Comparison of ENCODE assay signal across 19 cellular contexts in genomic region chr2:100844514-100844913, GRCh38. TPM values are rescaled to one million over a fixed set of nuclear protein-coding genes. Genes with fewer than 3 reads are reported as not detected.
A peak's percentile ranks its signal among the peaks of the same experiment; 100 is the strongest.
DNase-seq lines count a peak whose midpoint lies in the region; ATAC-seq, FAIRE-seq and TF ChIP-seq lines count a peak whose summit lies in the region.
"Had no signal": no experiment of that assay in that cellular context is flagged by ENCODE, and none has a peak within 500 bp of the region (broad histone marks: within the 10 kb centered on the region; RNA-seq: fewer than 3 reads in every experiment).

No MANE protein-coding gene starts in this region.

- H3K4me2 ChIP-seq in IMR-90 (ENCODE audit: low read depth, low read length) (no peak overlapping the region), HepG2 (ENCODE audit: low read depth, low read length) (no peak overlapping the region)
- H3K4me2 ChIP-seq: BLaER1 had no signal

- H3K56ac ChIP-seq in IMR-90 (ENCODE audit: extremely low read depth, insufficient read depth, low read length), result no peak overlapping the region

- ATAC-seq in activated CD4-positive, alpha-beta T cell treated with anti-CD3 and anti-CD28 coated beads for 36 hours, result peak; percentile 72
- ATAC-seq in IMR-90 (ENCODE audit: low read depth) (peak; percentile 51; the same call in 1 of the 2 replicates), HG03439 (IDR thresholded peaks at IDR 0.05; ENCODE audit: unreplicated experiment) (no peak), HepG2 (no peak)
- peak; percentile 60 for ATAC-seq in activated T-helper 17 cell treated with anti-CD3 and anti-CD28 coated beads, Interleukin-2, amount 50 U/mL, for 72 hours (replicated peaks)
- ATAC-seq in stimulated activated effector memory CD8-positive, alpha-beta T cell treated with anti-CD3 and anti-CD28 coated beads, Interleukin-12 subunit alpha, Interleukin-12 subunit beta, amount 100 ng/mL, for 72 hours, result peak; percentile 48
- ATAC-seq: GM12878, K562 had no signal

- H3K27ac ChIP-seq in IMR-90 (ENCODE audit: insufficient read depth, low read length), result no peak overlapping the region
- no peak overlapping the region for H3K27ac ChIP-seq in HepG2 (ENCODE audit: extremely low read length, insufficient read depth, low read length)
- H3K27ac ChIP-seq: 22Rv1, BLaER1 had no signal

- TF ChIP-seq EP300 in HepG2 (IDR thresholded peaks at IDR 0.05; ENCODE audit: low read depth in 2 of 2, low read length in 2 of 2), result no peak
- no peak for TF ChIP-seq EP300 in HepG2 (CRISPR knock-in tag; IDR thresholded peaks at IDR 0.05; ENCODE audit: borderline replicate concordance)

- H2BK20ac ChIP-seq in IMR-90 (ENCODE audit: low read depth, low read length), result no peak overlapping the region

- H3K27me3 ChIP-seq in IMR-90 (ENCODE audit: control insufficient read depth, insufficient read depth, low read length) (no peaks in the 10 kb centered on the region), HepG2 (ENCODE audit: control insufficient read depth in 1 of 2, insufficient read depth in 2 of 2, low read length in 2 of 2) (no peaks in the 10 kb centered on the region)
- H3K27me3 ChIP-seq: BLaER1 had no signal

- intact Hi-C loops in activated CD4-positive, alpha-beta T cell treated with anti-CD3 and anti-CD28 coated beads for 36 hours (cut with DNase I, micrococcal nuclease), result no loop called here
- intact Hi-C loops in IMR-90 (cut with micrococcal nuclease) (no loop called here), HepG2 (cut with micrococcal nuclease; ENCODE audit: unreplicated experiment) (no loop called here)

- WGBS in IMR-90 (ENCODE audit: extremely low coverage in 2 of 2, insufficient read length in 1 of 2), 2 experiments, result no CpG with 5 or more reads among the region's 7 CpGs
- 82% methylated on average over 7 of the region's 7 CpGs for WGBS in HepG2 (ENCODE audit: low lambda C conversion rate)

- H2BK15ac ChIP-seq in IMR-90 (ENCODE audit: low read depth, low read length), result no peak overlapping the region

- no peak for FAIRE-seq in HepG2 (lab: Jason Lieb, UNC)
- FAIRE-seq: GM12878, HTR-8/SVneo, K562 had no signal

- H3K36me3 ChIP-seq in IMR-90 (ENCODE audit: control insufficient read depth, insufficient read depth, low read length) (no peaks in the 10 kb centered on the region), HepG2 (replicated peaks in 1 of 2; ENCODE audit: control insufficient read depth in 1 of 2, insufficient read depth in 2 of 2, low read length in 2 of 2) (peaks cover 4 to 33% of the 10 kb centered on the region in 2 experiments; a peak in 3 of 5 replicates)
- H3K36me3 ChIP-seq: BLaER1 had no signal

- H3K9me3 ChIP-seq in IMR-90 (ENCODE audit: control insufficient read depth, insufficient read depth, low read length) (no peaks in the 10 kb centered on the region), HepG2 (ENCODE audit: low read length) (peaks cover 10% of the 10 kb centered on the region; the same call in 1 of the 2 replicates)
- H3K9me3 ChIP-seq: BLaER1 had no signal

- peaks cover 41 to 48% of the 10 kb centered on the region in 2 experiments for H3K79me1 ChIP-seq in IMR-90 (ENCODE audit: low read depth in 1 of 2, low read length in 2 of 2)

- dilution Hi-C loops in IMR-90 (cut with HindIII; ENCODE audit: low sequenced_read_pairs, unreplicated experiment), result no loop called here

- no peak overlapping the region for H3K27ac Mint-ChIP-seq in activated CD4-positive, alpha-beta T cell treated with anti-CD3 and anti-CD28 coated beads for 36 hours
- no peak overlapping the region for H3K27ac Mint-ChIP-seq in activated T-helper 17 cell treated with anti-CD3 and anti-CD28 coated beads, Interleukin-2, amount 50 U/mL, for 72 hours
- no peak overlapping the region for H3K27ac Mint-ChIP-seq in stimulated activated effector memory CD8-positive, alpha-beta T cell treated with anti-CD3 and anti-CD28 coated beads, Interleukin-12 subunit alpha, Interleukin-12 subunit beta, amount 100 ng/mL, for 72 hours
- H3K27ac Mint-ChIP-seq: CD8-positive, alpha-beta memory T cell had no signal

- peaks cover 8% of the 10 kb centered on the region for H3K4me1 Mint-ChIP-seq in activated CD4-positive, alpha-beta T cell treated with anti-CD3 and anti-CD28 coated beads for 36 hours
- H3K4me1 Mint-ChIP-seq in activated T-helper 17 cell treated with anti-CD3 and anti-CD28 coated beads, Interleukin-2, amount 50 U/mL, for 72 hours, result peaks cover 6% of the 10 kb centered on the region
- H3K4me1 Mint-ChIP-seq in stimulated activated effector memory CD8-positive, alpha-beta T cell treated with anti-CD3 and anti-CD28 coated beads, Interleukin-12 subunit alpha, Interleukin-12 subunit beta, amount 100 ng/mL, for 72 hours, result no peaks in the 10 kb centered on the region
- H3K4me1 Mint-ChIP-seq: CD8-positive, alpha-beta memory T cell had no signal

- H3K79me2 ChIP-seq in HepG2 (ENCODE audit: insufficient read depth, low read length), result peaks cover 87% of the 10 kb centered on the region

- peaks cover 6% of the 10 kb centered on the region for H3K36me3 Mint-ChIP-seq in activated CD4-positive, alpha-beta T cell treated with anti-CD3 and anti-CD28 coated beads for 36 hours (ENCODE audit: low read depth)
- no peaks in the 10 kb centered on the region for H3K36me3 Mint-ChIP-seq in activated T-helper 17 cell treated with anti-CD3 and anti-CD28 coated beads, Interleukin-2, amount 50 U/mL, for 72 hours (ENCODE audit: low read depth)
- H3K36me3 Mint-ChIP-seq in stimulated activated effector memory CD8-positive, alpha-beta T cell treated with anti-CD3 and anti-CD28 coated beads, Interleukin-12 subunit alpha, Interleukin-12 subunit beta, amount 100 ng/mL, for 72 hours, result no peaks in the 10 kb centered on the region

- TF ChIP-seq CTCF in IMR-90 (conservative IDR thresholded peaks at IDR 0.05; ENCODE audit: low read depth, low read length) (no peak), HepG2 (CRISPR knock-in tag; IDR thresholded peaks at IDR 0.05) (no peak)

- H3K18ac ChIP-seq in IMR-90 (ENCODE audit: low read depth, low read length), result no peak overlapping the region

- no peak overlapping the region for H2AK9ac ChIP-seq in IMR-90 (replicated peaks; ENCODE audit: low read depth, low read length, poor library complexity)

- H3K9ac ChIP-seq in IMR-90 (ENCODE audit: low read depth, low read length) (no peak overlapping the region), HepG2 (ENCODE audit: insufficient read depth, low read depth, low read length) (no peak overlapping the region)
- H3K9ac ChIP-seq: BLaER1 had no signal

- H4K20me1 ChIP-seq in IMR-90 (ENCODE audit: insufficient read depth, low read length) (peaks cover 10% of the 10 kb centered on the region; the same call in 1 of the 2 replicates), HepG2 (ENCODE audit: insufficient read depth, low read length) (peaks cover 37% of the 10 kb centered on the region; the same call in 1 of the 2 replicates)
- H4K20me1 ChIP-seq: BLaER1 had no signal

- peaks cover 3% of the 10 kb centered on the region; the same call in 1 of the 2 replicates for H3K4me1 ChIP-seq in IMR-90 (ENCODE audit: control insufficient read depth, insufficient read depth, low read length)
- H3K4me1 ChIP-seq in HepG2 (ENCODE audit: insufficient read depth, low read length), result peaks cover 25% of the 10 kb centered on the region
- H3K4me1 ChIP-seq: BLaER1 had no signal

- peaks cover 3% of the 10 kb centered on the region; the same call in 1 of the 2 replicates for H3K9me1 ChIP-seq in IMR-90 (ENCODE audit: insufficient read depth, low read length)

- H4K91ac ChIP-seq in IMR-90 (ENCODE audit: insufficient read depth, low read depth, low read length), result no peak overlapping the region

- no peak for DNase-seq in activated CD4-positive, alpha-beta T cell treated with anti-CD3 and anti-CD28 coated beads for 36 hours
- no peak for DNase-seq in activated CD4-positive, alpha-beta T cell treated with anti-CD3 and anti-CD28 coated beads for 48 hours
- DNase-seq in IMR-90 (peak; percentile 37), HepG2 (ENCODE audit: low spot score) (no peak), NK-92 (lab: John Stamatoyannopoulos, UW; ENCODE audit: unreplicated experiment) (no peak)
- DNase-seq in stimulated activated effector memory CD8-positive, alpha-beta T cell treated with anti-CD3 and anti-CD28 coated beads, Interleukin-12 subunit alpha, Interleukin-12 subunit beta, amount 100 ng/mL, for 72 hours (ENCODE audit: low spot score in 2 of 2), result no peak
- DNase-seq: AML-193; CD8-positive, alpha-beta memory T cell; DMS 273 treated with DMSO at 0.1 percent for 48 hours; GOT3; H9 had no signal

- H3K4me3 ChIP-seq in IMR-90 (ENCODE audit: insufficient read depth, low read depth, low read length) (no peak overlapping the region), HepG2 (replicated peaks in 1 of 3; ENCODE audit: insufficient read depth in 1 of 3, low read depth in 2 of 3, low read length in 3 of 3) (no peak overlapping the region)
- H3K4me3 ChIP-seq: BLaER1, GM12878, K562 had no signal

- no peak overlapping the region for H2BK5ac ChIP-seq in IMR-90 (ENCODE audit: low read depth, low read length, poor library complexity, severe bottlenecking)

- H3K14ac ChIP-seq in IMR-90 (replicated peaks; ENCODE audit: low read depth, low read length), result no peak overlapping the region

- no peak overlapping the region for H4K8ac ChIP-seq in IMR-90 (ENCODE audit: low read depth in 2 of 2, low read length in 2 of 2)

- no peak overlapping the region for H2AK5ac ChIP-seq in IMR-90 (ENCODE audit: low read depth, low read length)

- H3K9me3 Mint-ChIP-seq in activated CD4-positive, alpha-beta T cell treated with anti-CD3 and anti-CD28 coated beads for 36 hours (ENCODE audit: low read depth), result peaks cover 3% of the 10 kb centered on the region
- peaks cover 5% of the 10 kb centered on the region for H3K9me3 Mint-ChIP-seq in activated T-helper 17 cell treated with anti-CD3 and anti-CD28 coated beads, Interleukin-2, amount 50 U/mL, for 72 hours
- peaks cover 3% of the 10 kb centered on the region for H3K9me3 Mint-ChIP-seq in stimulated activated effector memory CD8-positive, alpha-beta T cell treated with anti-CD3 and anti-CD28 coated beads, Interleukin-12 subunit alpha, Interleukin-12 subunit beta, amount 100 ng/mL, for 72 hours
- H3K9me3 Mint-ChIP-seq: CD8-positive, alpha-beta memory T cell; H9 had no signal

- H3K23ac ChIP-seq in IMR-90 (ENCODE audit: low read depth, low read length), result no peak overlapping the region

- no peak overlapping the region for H3K4me3 Mint-ChIP-seq in activated CD4-positive, alpha-beta T cell treated with anti-CD3 and anti-CD28 coated beads for 36 hours
- no peak overlapping the region for H3K4me3 Mint-ChIP-seq in activated T-helper 17 cell treated with anti-CD3 and anti-CD28 coated beads, Interleukin-2, amount 50 U/mL, for 72 hours
- no peak overlapping the region for H3K4me3 Mint-ChIP-seq in stimulated activated effector memory CD8-positive, alpha-beta T cell treated with anti-CD3 and anti-CD28 coated beads, Interleukin-12 subunit alpha, Interleukin-12 subunit beta, amount 100 ng/mL, for 72 hours
- H3K4me3 Mint-ChIP-seq: CD8-positive, alpha-beta memory T cell; H9 had no signal

- TF ChIP-seq POLR2A in IMR-90 (IDR thresholded peaks at IDR 0.05; ENCODE audit: low read depth, low read length) (no peak), HepG2 (IDR thresholded peaks at IDR 0.05; ENCODE audit: insufficient read depth in 1 of 2, low read depth in 2 of 2, low read length in 2 of 2) (no peak)

- H3K27me3 Mint-ChIP-seq in activated CD4-positive, alpha-beta T cell treated with anti-CD3 and anti-CD28 coated beads for 36 hours, result no peaks in the 10 kb centered on the region
- H3K27me3 Mint-ChIP-seq in activated T-helper 17 cell treated with anti-CD3 and anti-CD28 coated beads, Interleukin-2, amount 50 U/mL, for 72 hours, result peaks cover 9% of the 10 kb centered on the region

- in situ Hi-C loops in IMR-90 (cut with MboI; ENCODE audit: low sequenced_read_pairs) (no loop called here), HepG2 (cut with HindIII; ENCODE audit: extremely low pct_ligation_motif_present, low pct_unique_long_range_greater_than_20kb) (no loop called here)

- H2AFZ ChIP-seq in IMR-90 (replicated peaks; ENCODE audit: low read length, poor library complexity), result no peak overlapping the region
- H2AFZ ChIP-seq in HepG2 (ENCODE audit: low read length), result no peak overlapping the region

- BruUV-seq in IMR-90 (replicated peaks; lab: Mats Ljungman, UMichigan), result no TSS peak
- no TSS peak for BruUV-seq in HepG2 (replicated peaks; lab: Mats Ljungman, UMichigan)

- CTCF ChIA-PET in activated CD4-positive, alpha-beta T cell treated with anti-CD3 and anti-CD28 coated beads for 36 hours (lab: Charles Lee), result no interaction called here
- CTCF ChIA-PET in IMR-90 (lab: Yijun Ruan, JAX), result no interaction called here
- CTCF ChIA-PET in HepG2 (lab: Yijun Ruan, JAX; ENCODE audit: low intra/inter-chr PET ratio, low total read pairs), result no interaction called here

- TF ChIP-seq RAD21 in IMR-90 (IDR thresholded peaks at IDR 0.05; ENCODE audit: low read length) (no peak), HepG2 (CRISPR knock-in tag; IDR thresholded peaks at IDR 0.05) (no peak)

- no peak overlapping the region for H4K5ac ChIP-seq in IMR-90 (ENCODE audit: low read depth, low read length)

- H3K4ac ChIP-seq in IMR-90 (ENCODE audit: low read depth, low read length), result no peak overlapping the region

- POLR2A ChIA-PET in activated CD4-positive, alpha-beta T cell treated with anti-CD3 and anti-CD28 coated beads for 36 hours (lab: Charles Lee), result interaction anchor here (0.5 kb wide), 1 partner anchor 173 kb away, joined by 4 read pairs; no protein-coding TSS in a partner anchor
- POLR2A ChIA-PET in IMR-90 (lab: Charles Lee; ENCODE audit: unreplicated experiment), result interaction anchor here (1.0 kb wide), 1 partner anchor 18 kb away, joined by 3 read pairs; no protein-coding TSS in a partner anchor
- POLR2A ChIA-PET in HepG2 (lab: Yijun Ruan, JAX), result no interaction called here

- no peak overlapping the region for H2BK120ac ChIP-seq in IMR-90 (ENCODE audit: low read depth, low read length)

RNA-seq across cellular contexts. Expression of gene NPAS2, which starts 24.6 kb away (rescaled TPM):
- 10 to 100 TPM in 1 of 2 experiments, 1 to 10 TPM in 1; 7.7 to 12.0 TPM for total RNA-seq in activated CD4-positive, alpha-beta T cell treated with anti-CD3 and anti-CD28 coated beads for 36 hours
- total RNA-seq in IMR-90 (2012; rRNA removed) (5.2 and 5.6 TPM in 2 replicates), HepG2 (2016; rRNA removed; fragmentation: Illumina TruSeq; extraction: Trizol) (14.8 and 16.8 TPM in 2 replicates)
- polyA plus RNA-seq in IMR-90 (2012; rRNA removed) (14.8 and 16.0 TPM in 2 replicates), HepG2 (2011; rRNA removed) (37.5 and 48.9 TPM in 2 replicates)
- 12.8 and 30.1 TPM in 2 replicates for polyA plus RNA-seq in IMR-90 (2012; cell fraction: cytosol; rRNA removed)
- polyA plus RNA-seq in IMR-90 (2012; cell fraction: nucleus; rRNA removed; ENCODE audit: low replicate concordance), result 40.4 and 69.1 TPM in 2 replicates
- 10 to 100 TPM in 1 of 2 donors, 1 to 10 TPM in 1; 3.9 to 11.4 TPM for total RNA-seq in activated T-helper 17 cell treated with anti-CD3 and anti-CD28 coated beads, Interleukin-2, amount 50 U/mL, for 72 hours
- total RNA-seq in HepG2 (2016; cell fraction: cytosol; rRNA removed; fragmentation: Illumina TruSeq; extraction: Trizol; ENCODE audit: low read depth), result 22.8 and 25.5 TPM in 2 replicates
- total RNA-seq in HepG2 (2016; cell fraction: insoluble cytoplasmic fraction; rRNA removed; fragmentation: Illumina TruSeq; extraction: Trizol), result 15.0 and 18.3 TPM in 2 replicates
- total RNA-seq in HepG2 (2016; cell fraction: membrane; rRNA removed; fragmentation: Illumina TruSeq; extraction: Trizol), result 27.5 and 27.7 TPM in 2 replicates
- total RNA-seq in HepG2 (2016; cell fraction: nucleus; rRNA removed; fragmentation: Illumina TruSeq; extraction: Trizol), result 28.5 and 41.7 TPM in 2 replicates
- polyA plus RNA-seq in HepG2 (2011; cell fraction: cytosol; rRNA removed), result 22.7 and 29.0 TPM in 2 replicates
- 178 and 216 TPM in 2 replicates for polyA plus RNA-seq in HepG2 (2011; cell fraction: nucleus; rRNA removed)
- polyA plus RNA-seq in HepG2 (2012), result 24.2 and 33.9 TPM in 2 replicates
- 23.0 and 27.5 TPM in 2 replicates for polyA plus RNA-seq in HepG2 (2016; cell fraction: cytosol; fragmentation: Illumina TruSeq; extraction: Trizol; ENCODE audit: low read depth)
- 31.5 and 44.8 TPM in 2 replicates for polyA plus RNA-seq in HepG2 (2016; cell fraction: insoluble cytoplasmic fraction; fragmentation: Illumina TruSeq; extraction: Trizol; ENCODE audit: low read depth)
- 52.0 and 66.4 TPM in 2 replicates for polyA plus RNA-seq in HepG2 (2016; cell fraction: membrane; fragmentation: Illumina TruSeq; extraction: Trizol; ENCODE audit: low read depth)
- polyA plus RNA-seq in HepG2 (2016; cell fraction: nucleus; fragmentation: Illumina TruSeq; extraction: Trizol; ENCODE audit: insufficient read depth, low read depth), result 112 and 136 TPM in 2 replicates
- polyA minus RNA-seq in HepG2 (2011; rRNA and poly(A)+ RNA removed; ENCODE audit: low replicate concordance), result 6.3 and 50.0 TPM in 2 replicates
- 39.0 and 60.4 TPM in 2 replicates for polyA minus RNA-seq in HepG2 (2011; cell fraction: cytosol; rRNA and poly(A)+ RNA removed)
- 83.3 and 89.8 TPM in 2 replicates for polyA minus RNA-seq in HepG2 (2011; cell fraction: nucleus; rRNA and poly(A)+ RNA removed)
- total RNA-seq: G401 had no signal
- polyA plus RNA-seq: GM12878 had no signal

Comparison
In these comparisons a context has a peak if more than half of its experiments do, and no peak if none do; other contexts are left out.
1. ATAC-seq: peak in activated CD4-positive, alpha-beta T cell treated with anti-CD3 and anti-CD28 coated beads for 36 hours (single experiment), IMR-90 (single experiment), activated T-helper 17 cell treated with anti-CD3 and anti-CD28 coated beads, Interleukin-2, amount 50 U/mL, for 72 hours (single experiment) and stimulated activated effector memory CD8-positive, alpha-beta T cell treated with anti-CD3 and anti-CD28 coated beads, Interleukin-12 subunit alpha, Interleukin-12 subunit beta, amount 100 ng/mL, for 72 hours (single experiment); none in HG03439 (single experiment) and HepG2 (single experiment).